ENCODE assay signal across 12 cellular contexts in the genomic region with DNA sequence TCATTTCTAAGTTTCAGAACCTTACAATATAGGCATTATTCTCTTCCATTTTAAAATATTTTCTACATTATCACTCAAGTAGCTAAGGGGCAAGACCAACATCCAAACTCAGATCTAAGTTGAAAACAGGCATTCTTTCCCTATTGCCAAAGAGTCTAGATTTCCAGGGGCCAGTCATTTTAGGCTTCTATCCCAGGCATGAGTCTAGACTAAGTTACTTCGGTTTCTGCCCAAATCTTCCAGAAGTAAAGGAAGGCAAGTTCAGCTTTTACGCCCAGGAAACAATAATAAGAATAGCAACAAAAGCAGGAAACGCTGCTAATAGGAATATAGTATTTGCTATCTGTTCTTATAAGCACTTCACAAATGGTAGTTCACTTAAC.
DNase-seq lines count a peak whose midpoint lies in the region; ATAC-seq and TF ChIP-seq lines count a peak whose summit lies in the region.
"Had no signal": no experiment of that assay in that cellular context is flagged by ENCODE, and none has a peak within 500 bp of the region (broad histone marks: within the 10 kb centered on the region; RNA-seq: fewer than 3 reads in every experiment).

No MANE protein-coding gene starts in this region.

- no peak for DNase-seq in activated T-cell treated with anti-CD3 and anti-CD28 coated beads, Interleukin-2, amount 50 U/mL, for 72 hours
- no peak for DNase-seq in activated T-cell treated with anti-CD3 and anti-CD28 coated beads, Interleukin-2, amount 50 U/mL, for 48 hours
- DNase-seq in SK-MEL-5 (ENCODE audit: low read depth, low spot score) (peak; percentile 41), thyroid gland (no peak), SHP77 (lab: John Stamatoyannopoulos, UW) (no peak)
- DNase-seq: NCI-H524 treated with DMSO at 0.1 percent for 48 hours had no signal

- in situ Hi-C loops in SK-MEL-5 (cut with HindIII; ENCODE audit: low pct_unique_long_range_greater_than_20kb, low sequenced_read_pairs), result no loop called here

- H3K4me1 Mint-ChIP-seq in activated T-cell treated with anti-CD3 and anti-CD28 coated beads, Interleukin-2, amount 50 U/mL, for 72 hours (ENCODE audit: low read depth), result no peaks in the 10 kb centered on the region
- H3K4me1 Mint-ChIP-seq: IgD-negative memory B cell had no signal

- TF ChIP-seq CTCF in thyroid gland (IDR thresholded peaks at IDR 0.05), result no peak

- TF ChIP-seq POLR2A in thyroid gland (IDR thresholded peaks at IDR 0.05), result no peak

- peaks cover 25% of the 10 kb centered on the region for H3K27me3 Mint-ChIP-seq in activated T-cell treated with anti-CD3 and anti-CD28 coated beads, Interleukin-2, amount 50 U/mL, for 72 hours (ENCODE audit: low read depth)

- intact Hi-C loops in thyroid gland (cut with DNase I), result loop anchor here (5.0 to 10.0 kb wide), 2 partner anchors 240 to 358 kb away; no protein-coding TSS in a partner anchor

- H3K4me3 ChIP-seq in iPS-15b (ENCODE audit: low read depth, low read length) (no peak overlapping the region), thyroid gland (replicated peaks in 1 of 3) (no peak overlapping the region)
- H3K4me3 ChIP-seq: SJSA1 had no signal

- H3K27ac ChIP-seq in thyroid gland, result peak overlapping the region; percentile 25 to 45 (median 37)
- H3K27ac ChIP-seq: SJSA1 had no signal

- H3K9ac ChIP-seq in iPS-15b (ENCODE audit: low read depth, low read length), result peak overlapping the region; percentile 17

- H3K4me1 ChIP-seq in iPS-15b (ENCODE audit: control insufficient read depth, insufficient read depth, low read length), result peaks cover 26% of the 10 kb centered on the region
- H3K4me1 ChIP-seq in thyroid gland, result peaks cover 16 to 23% of the 10 kb centered on the region in 2 donors
- H3K4me1 ChIP-seq: Caco-2 had no signal

- H3K4me3 Mint-ChIP-seq in activated T-cell treated with anti-CD3 and anti-CD28 coated beads, Interleukin-2, amount 50 U/mL, for 72 hours, result no peak overlapping the region
- H3K4me3 Mint-ChIP-seq: IgD-negative memory B cell had no signal

- ATAC-seq in activated T-cell treated with anti-CD3 and anti-CD28 coated beads, Interleukin-2, amount 50 U/mL, for 72 hours (replicated peaks in 1 of 2), result no peak
- ATAC-seq in GM21423 (IDR thresholded peaks at IDR 0.05; ENCODE audit: unreplicated experiment) (no peak), esophagus mucosa (no peak)

- no peaks in the 10 kb centered on the region for H3K36me3 Mint-ChIP-seq in activated T-cell treated with anti-CD3 and anti-CD28 coated beads, Interleukin-2, amount 50 U/mL, for 72 hours (ENCODE audit: insufficient read depth in 2 of 2)

- no peaks in the 10 kb centered on the region for H3K9me3 ChIP-seq in iPS-15b (ENCODE audit: control insufficient read depth, insufficient read depth, low read length)
- no peaks in the 10 kb centered on the region for H3K9me3 ChIP-seq in thyroid gland
- H3K9me3 ChIP-seq: Caco-2, SJSA1 had no signal

- no peaks in the 10 kb centered on the region for H3K27me3 ChIP-seq in iPS-15b (ENCODE audit: control insufficient read depth, insufficient read depth, low read length)
- H3K27me3 ChIP-seq in thyroid gland, result no peaks in the 10 kb centered on the region

- no peaks in the 10 kb centered on the region for H3K36me3 ChIP-seq in iPS-15b (ENCODE audit: control insufficient read depth, insufficient read depth, low read length)
- no peaks in the 10 kb centered on the region for H3K36me3 ChIP-seq in thyroid gland
- H3K36me3 ChIP-seq: SJSA1 had no signal

- peak overlapping the region; percentile 23 for H3K27ac Mint-ChIP-seq in activated T-cell treated with anti-CD3 and anti-CD28 coated beads, Interleukin-2, amount 50 U/mL, for 72 hours
- H3K27ac Mint-ChIP-seq: IgD-negative memory B cell had no signal

- 74 to 75% methylated on average over 3 of the region's 3 CpGs for WGBS in thyroid gland, 2 donors

- H3K9me3 Mint-ChIP-seq in activated T-cell treated with anti-CD3 and anti-CD28 coated beads, Interleukin-2, amount 50 U/mL, for 72 hours, result no peaks in the 10 kb centered on the region
- H3K9me3 Mint-ChIP-seq: IgD-negative memory B cell had no signal
